26 cellular contexts compared by ENCODE assay signal in genomic region chr6:35013701-35014100, GRCh38.
"Had no signal": no experiment of that assay in that cellular context is flagged by ENCODE, and none has a peak within 500 bp of the region (broad histone marks: within the 10 kb centered on the region; RNA-seq: fewer than 3 reads in every experiment).

No MANE protein-coding gene starts in this region.

- H3K4me2 ChIP-seq: hepatocyte had no signal

- H3K27ac Mint-ChIP-seq: activated CD8-positive, alpha-beta T cell treated with anti-CD3 and anti-CD28 coated beads, Interleukin-2, amount 10 ng/mL, durations not matched to agents 7 days and 5 days; activated naive CD8-positive, alpha-beta T cell treated with anti-CD3 and anti-CD28 coated beads, Interleukin-2, amount 50 U/mL, for 24 hours; activated T-helper 1 cell treated with anti-CD3 and anti-CD28 coated beads, Interleukin-12 subunit alpha, Interleukin-12 subunit beta, Interleukin-2, Interleukin-4 antibody, amounts not matched to agents 30 ng/mL and 10 ng/mL and 1 ng/mL, durations not matched to agents 14 hours and 24 hours and 36 hours; mesothelial cell of epicardium; stimulated activated effector memory CD8-positive, alpha-beta T cell treated with anti-CD3 and anti-CD28 coated beads, Interleukin-12 subunit alpha, Interleukin-12 subunit beta, amount 100 ng/mL, for 72 hours; stimulated activated naive CD8-positive, alpha-beta T cell treated with anti-CD3 and anti-CD28 coated beads, Interleukin-15, amount 100 ng/mL, for 72 hours; T-cell; T-helper 2 cell treated with Interferon-gamma antibody and Interleukin-4, amounts not matched to agents 5 μg/mL and 100 μg/mL, for 36 hours had no signal

- H3K4me3 ChIP-seq: cardiac muscle cell, hepatocyte, ovary, psoas muscle, skin epidermis, upper lobe of left lung had no signal

- H2AFZ ChIP-seq: hepatocyte had no signal

- H3K27me3 ChIP-seq: cardiac muscle cell, hepatocyte, neutrophil, ovary, upper lobe of left lung had no signal

- H3K27ac ChIP-seq: cardiac muscle cell, hepatocyte, neutrophil, ovary, psoas muscle had no signal

- H3K4me1 Mint-ChIP-seq: T-cell had no signal

- DNase-seq: activated CD4-positive, alpha-beta T cell treated with anti-CD3 and anti-CD28 coated beads for 1 hour; activated CD4-positive, alpha-beta T cell treated with anti-CD3 and anti-CD28 coated beads, Interleukin-2, amount 50 U/mL, for 1 hour; activated CD8-positive, alpha-beta T cell treated with anti-CD3 and anti-CD28 coated beads, Interleukin-2, amount 10 ng/mL, durations not matched to agents 7 days and 5 days; activated gamma-delta T cell; activated naive CD4-positive, alpha-beta T cell treated with anti-CD3 and anti-CD28 coated beads, Interleukin-2, amount 50 U/mL, for 16 hours; activated naive CD8-positive, alpha-beta T cell treated with anti-CD3 and anti-CD28 coated beads, Interleukin-2, amount 50 U/mL, for 24 hours; effector CD4-positive, alpha-beta T cell; erythroblast; glutamatergic neuron; left ventricle myocardium superior; mammary epithelial cell; ovary; psoas muscle; stimulated activated CD4-positive, alpha-beta T cell treated with anti-CD3 and anti-CD28 coated beads, Interleukin-2, amount 100 ng/mL, for 24 hours; stimulated activated naive CD8-positive, alpha-beta T cell treated with anti-CD3 and anti-CD28 coated beads, Interleukin-15, amount 100 ng/mL, for 72 hours; T-cell; upper lobe of left lung had no signal

- H3K4me3 Mint-ChIP-seq: activated CD8-positive, alpha-beta T cell treated with anti-CD3 and anti-CD28 coated beads, Interleukin-2, amount 10 ng/mL, durations not matched to agents 7 days and 5 days; activated naive CD8-positive, alpha-beta T cell treated with anti-CD3 and anti-CD28 coated beads, Interleukin-2, amount 50 U/mL, for 24 hours; activated T-helper 1 cell treated with anti-CD3 and anti-CD28 coated beads, Interleukin-12 subunit alpha, Interleukin-12 subunit beta, Interleukin-2, Interleukin-4 antibody, amounts not matched to agents 30 ng/mL and 10 ng/mL and 1 ng/mL, durations not matched to agents 14 hours and 24 hours and 36 hours; mesothelial cell of epicardium; stimulated activated effector memory CD8-positive, alpha-beta T cell treated with anti-CD3 and anti-CD28 coated beads, Interleukin-12 subunit alpha, Interleukin-12 subunit beta, amount 100 ng/mL, for 72 hours; stimulated activated naive CD8-positive, alpha-beta T cell treated with anti-CD3 and anti-CD28 coated beads, Interleukin-15, amount 100 ng/mL, for 72 hours; T-cell; T-helper 2 cell treated with Interferon-gamma antibody and Interleukin-4, amounts not matched to agents 5 μg/mL and 100 μg/mL, for 36 hours had no signal

- H3K27me3 Mint-ChIP-seq: activated naive CD8-positive, alpha-beta T cell treated with anti-CD3 and anti-CD28 coated beads, Interleukin-2, amount 50 U/mL, for 24 hours; stimulated activated naive CD8-positive, alpha-beta T cell treated with anti-CD3 and anti-CD28 coated beads, Interleukin-15, amount 100 ng/mL, for 72 hours; T-cell had no signal

- H3K9me3 ChIP-seq: neutrophil, ovary, psoas muscle, upper lobe of left lung had no signal

- H3K36me3 ChIP-seq: cardiac muscle cell, ovary had no signal

- ATAC-seq: activated CD8-positive, alpha-beta T cell treated with anti-CD3 and anti-CD28 coated beads, Interleukin-2, amount 10 ng/mL, durations not matched to agents 7 days and 5 days; activated naive CD8-positive, alpha-beta T cell treated with anti-CD3 and anti-CD28 coated beads, Interleukin-2, amount 50 U/mL, for 24 hours; left ventricle myocardium superior; psoas muscle; stimulated activated effector memory CD8-positive, alpha-beta T cell treated with anti-CD3 and anti-CD28 coated beads, Interleukin-12 subunit alpha, Interleukin-12 subunit beta, amount 100 ng/mL, for 72 hours; stimulated activated naive CD8-positive, alpha-beta T cell treated with anti-CD3 and anti-CD28 coated beads, Interleukin-15, amount 100 ng/mL, for 72 hours; T-cell had no signal

- H3K9me3 Mint-ChIP-seq: activated naive CD8-positive, alpha-beta T cell treated with anti-CD3 and anti-CD28 coated beads, Interleukin-2, amount 50 U/mL, for 24 hours; activated T-helper 1 cell treated with anti-CD3 and anti-CD28 coated beads, Interleukin-12 subunit alpha, Interleukin-12 subunit beta, Interleukin-2, Interleukin-4 antibody, amounts not matched to agents 30 ng/mL and 10 ng/mL and 1 ng/mL, durations not matched to agents 14 hours and 24 hours and 36 hours; mesothelial cell of epicardium; nephron; stimulated activated effector memory CD8-positive, alpha-beta T cell treated with anti-CD3 and anti-CD28 coated beads, Interleukin-12 subunit alpha, Interleukin-12 subunit beta, amount 100 ng/mL, for 72 hours; stimulated activated naive CD8-positive, alpha-beta T cell treated with anti-CD3 and anti-CD28 coated beads, Interleukin-15, amount 100 ng/mL, for 72 hours; T-cell; T-helper 2 cell treated with Interferon-gamma antibody and Interleukin-4, amounts not matched to agents 5 μg/mL and 100 μg/mL, for 36 hours had no signal
